10 cellular contexts compared by ENCODE assay signal in the genomic region with DNA sequence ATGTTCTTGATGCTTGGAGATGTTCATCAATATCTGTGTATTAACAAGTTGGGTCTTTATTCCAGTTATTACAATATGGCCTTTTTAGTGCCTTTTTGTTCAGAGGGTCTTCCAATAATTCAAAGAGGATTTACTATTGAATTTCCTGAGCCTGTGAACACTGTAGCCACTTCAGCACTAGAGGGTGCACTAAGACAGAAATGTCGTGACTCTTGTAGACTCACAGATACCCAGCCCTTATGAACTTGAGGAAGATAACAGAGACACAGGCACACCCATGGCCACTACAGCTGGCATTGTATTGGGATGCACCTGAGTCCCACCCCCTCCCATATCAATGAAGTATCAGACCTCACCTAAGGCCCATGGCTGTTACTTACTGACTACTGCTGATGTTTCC. TPM values are rescaled to one million over a fixed set of nuclear protein-coding genes. Genes with fewer than 3 reads are reported as not detected.
A peak's percentile ranks its signal among the peaks of the same experiment; 100 is the strongest.
DNase-seq lines count a peak whose midpoint lies in the region; ATAC-seq, FAIRE-seq and TF ChIP-seq lines count a peak whose summit lies in the region.
"Had no signal": no experiment of that assay in that cellular context is flagged by ENCODE, and none has a peak within 500 bp of the region (broad histone marks: within the 10 kb centered on the region; RNA-seq: fewer than 3 reads in every experiment).

No MANE protein-coding gene starts in this region.

- H3K27ac ChIP-seq in PC-9, result no peak overlapping the region
- H3K27ac ChIP-seq in vagina, result no peak overlapping the region
- H3K27ac ChIP-seq: epithelial cell of prostate had no signal

- H3K4me3 ChIP-seq in PC-9 (no peak overlapping the region), vagina (no peak overlapping the region)

- no peak for TF ChIP-seq POLR2A in vagina (IDR thresholded peaks at IDR 0.05)

- H3K27me3 ChIP-seq in PC-9 (ENCODE audit: insufficient read depth, low read depth) (no peaks in the 10 kb centered on the region), vagina (no peaks in the 10 kb centered on the region)

- H4K20me1 ChIP-seq in PC-9 (ENCODE audit: insufficient read depth), result no peaks in the 10 kb centered on the region

- TF ChIP-seq CTCF in PC-9 (conservative IDR thresholded peaks at IDR 0.05) (peak; percentile 68), vagina (IDR thresholded peaks at IDR 0.05) (no peak)

- ATAC-seq in GM21529 (IDR thresholded peaks at IDR 0.05; ENCODE audit: unreplicated experiment), result no peak

- H3K36me3 ChIP-seq in PC-9 (ENCODE audit: low read depth) (no peaks in the 10 kb centered on the region), vagina (no peaks in the 10 kb centered on the region)

- POLR2A ChIA-PET in PC-9 (lab: Charles Lee; ENCODE audit: unreplicated experiment), result no interaction called here

- CTCF ChIA-PET in PC-9 (lab: Charles Lee), result no interaction called here

- H3K9me3 ChIP-seq in PC-9 (ENCODE audit: insufficient read depth, low read depth) (no peaks in the 10 kb centered on the region), vagina (no peaks in the 10 kb centered on the region)

- H3F3A ChIP-seq in PC-9 (ENCODE audit: insufficient read depth, low read depth), result no peaks in the 10 kb centered on the region

- no peak overlapping the region for H3K4me2 ChIP-seq in PC-9

- intact Hi-C loops in PC-9 (cut with micrococcal nuclease; ENCODE audit: unreplicated experiment), result no loop called here
- intact Hi-C loops in vagina (cut with DNase I), result no loop called here

- H2AFZ ChIP-seq in PC-9, result no peak overlapping the region

- DNase-seq in COLO668 (lab: John Stamatoyannopoulos, UW; ENCODE audit: unreplicated experiment) (peak; percentile 5), HTR-8/SVneo (ENCODE audit: insufficient read length, low spot score) (peak; percentile 0), PC-9 (no peak), iris pigment epithelial cell (ENCODE audit: low read depth) (peak; percentile 14), ecto neural progenitor cell (ENCODE audit: low spot score) (no peak), vagina (ENCODE audit: extremely low spot score in 2 of 2) (no peak)
- DNase-seq in effector CD4-positive, alpha-beta T cell, result no peak
- DNase-seq: DMS79 had no signal

- FAIRE-seq in HTR-8/SVneo (lab: Jason Lieb, UNC), result no peak

- H3K4me1 ChIP-seq in PC-9 (replicated peaks; ENCODE audit: insufficient read depth), result no peaks in the 10 kb centered on the region
- H3K4me1 ChIP-seq in vagina, result no peaks in the 10 kb centered on the region

- BruUV-seq in PC-9 (replicated peaks; lab: Mats Ljungman, UMichigan), result no TSS peak

- H3K79me2 ChIP-seq in PC-9 (ENCODE audit: low read depth), result no peaks in the 10 kb centered on the region

- no peaks in the 10 kb centered on the region for H3K9me2 ChIP-seq in PC-9 (ENCODE audit: insufficient read depth)

RNA-seq across cellular contexts. Expression of gene ACTRT1, which starts 54.4 kb away (rescaled TPM):
- not detected in 2 replicates for total RNA-seq in PC-9 (2021)
- not detected for total RNA-seq in vagina

Comparison
In these comparisons a context has a peak if more than half of its experiments do, and no peak if none do; other contexts are left out.
1. DNase-seq: peak in COLO668 (single experiment), HTR-8/SVneo (single experiment) and iris pigment epithelial cell (single experiment); none in PC-9 (0 of 2), ecto neural progenitor cell (single experiment), vagina (0 of 2) and effector CD4-positive, alpha-beta T cell (single experiment).